In the genomic region with DNA sequence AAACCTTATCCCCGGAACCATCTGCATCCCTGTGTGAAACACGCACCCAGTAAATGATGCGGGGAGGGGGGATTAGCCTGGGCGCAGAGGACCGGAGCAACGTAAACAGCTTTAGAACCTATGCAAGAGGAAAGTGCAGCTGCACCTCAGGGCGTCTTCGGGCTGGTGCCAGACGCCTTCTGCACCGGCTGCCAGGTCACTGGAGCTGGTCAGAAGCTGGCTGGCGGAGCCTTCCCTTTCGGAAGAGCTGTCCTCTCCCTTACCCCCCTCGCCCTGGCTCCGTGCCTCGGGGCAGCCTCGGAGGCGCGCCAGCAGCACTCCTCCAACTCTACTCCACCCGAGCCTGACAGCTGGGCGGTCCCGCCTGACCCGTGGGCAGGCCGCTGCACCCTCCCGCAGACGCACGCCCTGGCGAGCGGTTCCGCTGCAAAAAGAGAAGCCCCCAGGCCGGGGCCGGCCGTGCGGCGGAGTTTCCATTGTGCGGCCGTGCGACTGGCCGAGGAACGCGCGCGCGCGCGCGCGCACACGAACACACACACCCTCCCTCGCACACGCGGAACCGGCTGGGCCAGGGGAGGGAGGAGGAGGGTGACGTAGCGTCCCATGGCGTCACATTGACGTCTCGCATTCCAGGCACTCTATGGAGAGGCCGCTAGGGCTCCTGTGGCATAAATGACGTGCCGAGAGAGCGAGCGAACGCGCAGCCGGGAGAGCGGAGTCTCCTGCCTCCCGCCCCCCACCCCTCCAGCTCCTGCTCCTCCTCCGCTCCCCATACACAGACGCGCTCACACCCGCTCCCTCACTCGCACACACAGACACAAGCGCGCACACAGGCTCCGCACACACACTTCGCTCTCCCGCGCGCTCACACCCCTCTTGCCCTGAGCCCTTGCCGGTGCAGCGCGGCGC, we compare ENCODE assay signal across 1 cellular context.
TF ChIP-seq lines count a peak whose summit lies in the region.

NR4A3 (plus strand) TSS at position 699 of the 909 bp plus-strand sequence. CDS start 6,158 bp downstream, outside the sequence.

TF ChIP-seq in K562, 482 proteins besides CTCF, POLR2A, EP300 and RAD21 (continued from another document and continues in another):
- TF ChIP-seq DLX4 (CRISPR knock-in tag; IDR thresholded peaks at IDR 0.05) (no peak), SUPT5H (IDR thresholded peaks at IDR 0.05) (no peak; the same call in 1 of the 2 replicates), MECOM (CRISPR knock-in tag; IDR thresholded peaks at IDR 0.05) (no peak), SIN3B (IDR thresholded peaks at IDR 0.05; ENCODE audit: low read depth) (no peak), DPF2 (IDR thresholded peaks at IDR 0.05) (no peak), ZSCAN32 (CRISPR knock-in tag; IDR thresholded peaks at IDR 0.05) (no peak), NR1H2 (CRISPR knock-in tag; IDR thresholded peaks at IDR 0.05) (no peak), ELF4 (CRISPR knock-in tag; IDR thresholded peaks at IDR 0.05) (0 out of 2 replicates have a peak, but pooled peaks have one; percentile 20), ATF3 (IDR thresholded peaks at IDR 0.05) (peak; percentile 47; the same call in 1 of the 2 replicates), ATF3 (CRISPR knock-in tag; conservative IDR thresholded peaks at IDR 0.05) (no peak), MYC (IDR thresholded peaks at IDR 0.05; ENCODE audit: low read depth, low read length) (peak; percentile 31; the same call in 1 of the 2 replicates), MYC (CRISPR knock-in tag; IDR thresholded peaks at IDR 0.05; ENCODE audit: borderline replicate concordance, low read depth) (no peak), NFYB (IDR thresholded peaks at IDR 0.05; ENCODE audit: extremely low read depth, insufficient read length) (no peak), CEBPB (tag; IDR thresholded peaks at IDR 0.05) (no peak), TCF7 (IDR thresholded peaks at IDR 0.05; ENCODE audit: borderline replicate concordance) (no peak), KLF1 (tag; IDR thresholded peaks at IDR 0.05) (no peak), BRF2 (IDR thresholded peaks at IDR 0.05; ENCODE audit: borderline replicate concordance, insufficient read depth, insufficient read length) (no peak), SMAD3 (CRISPR knock-in tag; conservative IDR thresholded peaks at IDR 0.05) (no peak), ZKSCAN1 (IDR thresholded peaks at IDR 0.05; ENCODE audit: low read depth, low read length) (no peak), ZNF699 (CRISPR knock-in tag; IDR thresholded peaks at IDR 0.05; ENCODE audit: insufficient replicate concordance) (no peak), MXI1 (IDR thresholded peaks at IDR 0.05; ENCODE audit: low read depth, low read length) (no peak; the same call in 1 of the 2 replicates), NFE2L1 (tag; IDR thresholded peaks at IDR 0.05; ENCODE audit: borderline replicate concordance, low read depth) (no peak), MITF (IDR thresholded peaks at IDR 0.05) (no peak), CHCHD3 (CRISPR knock-in tag; IDR thresholded peaks at IDR 0.05) (no peak), MEF2A (IDR thresholded peaks at IDR 0.05; ENCODE audit: control insufficient read depth, low read depth, low read length) (no peak), HMGN3 (IDR thresholded peaks at IDR 0.05; ENCODE audit: borderline replicate concordance, extremely low read depth, insufficient read length, low read depth, low read length) (peak; percentile 56), ZNF57 (CRISPR knock-in tag; IDR thresholded peaks at IDR 0.05) (no peak), KLF6 (CRISPR knock-in tag; IDR thresholded peaks at IDR 0.05; ENCODE audit: borderline replicate concordance) (no peak), CBX8 (IDR thresholded peaks at IDR 0.05; ENCODE audit: borderline replicate concordance, extremely low read depth, low read depth, low read length, poor library complexity, severe bottlenecking) (no peak), ESRRB (CRISPR knock-in tag; IDR thresholded peaks at IDR 0.05; ENCODE audit: borderline replicate concordance) (no peak), HDAC1 (IDR thresholded peaks at IDR 0.05) (peak in 1 of 2 experiments; percentile 70; a peak in 1 of 4 replicates), TSC22D4 (tag; IDR thresholded peaks at IDR 0.05) (no peak), SMAD1 (IDR thresholded peaks at IDR 0.05; ENCODE audit: low read depth, low read length, partially characterized antibody) (no peak), SMARCC2 (IDR thresholded peaks at IDR 0.05; ENCODE audit: low read depth) (no peak), HDAC2 (IDR thresholded peaks at IDR 0.05) (0 out of 2 replicates have a peak, but pooled peaks have one; percentile 22), CREM (IDR thresholded peaks at IDR 0.05; ENCODE audit: low read depth) (peak; percentile 98), FUS (optimal IDR thresholded peaks at IDR 0.05; ENCODE audit: low read depth, low read length) (no peak), CBFA2T2 (conservative IDR thresholded peaks at IDR 0.05) (no peak), SAP30 (IDR thresholded peaks at IDR 0.05; ENCODE audit: borderline replicate concordance, insufficient read depth, low read depth, low read length, poor library complexity, severe bottlenecking) (peak; percentile 32), ZNF668 (CRISPR knock-in tag; IDR thresholded peaks at IDR 0.05) (no peak), ZBTB1 (CRISPR knock-in tag; IDR thresholded peaks at IDR 0.05; ENCODE audit: borderline replicate concordance, low read depth) (no peak), EWSR1 (IDR thresholded peaks at IDR 0.05; ENCODE audit: borderline replicate concordance, low read depth, partially characterized antibody) (no peak), POLR2B (IDR thresholded peaks at IDR 0.05; ENCODE audit: low read depth, partially characterized antibody) (no peak), TFE3 (CRISPR knock-in tag; IDR thresholded peaks at IDR 0.05) (no peak)
- TF ChIP-seq, protein P1, sequence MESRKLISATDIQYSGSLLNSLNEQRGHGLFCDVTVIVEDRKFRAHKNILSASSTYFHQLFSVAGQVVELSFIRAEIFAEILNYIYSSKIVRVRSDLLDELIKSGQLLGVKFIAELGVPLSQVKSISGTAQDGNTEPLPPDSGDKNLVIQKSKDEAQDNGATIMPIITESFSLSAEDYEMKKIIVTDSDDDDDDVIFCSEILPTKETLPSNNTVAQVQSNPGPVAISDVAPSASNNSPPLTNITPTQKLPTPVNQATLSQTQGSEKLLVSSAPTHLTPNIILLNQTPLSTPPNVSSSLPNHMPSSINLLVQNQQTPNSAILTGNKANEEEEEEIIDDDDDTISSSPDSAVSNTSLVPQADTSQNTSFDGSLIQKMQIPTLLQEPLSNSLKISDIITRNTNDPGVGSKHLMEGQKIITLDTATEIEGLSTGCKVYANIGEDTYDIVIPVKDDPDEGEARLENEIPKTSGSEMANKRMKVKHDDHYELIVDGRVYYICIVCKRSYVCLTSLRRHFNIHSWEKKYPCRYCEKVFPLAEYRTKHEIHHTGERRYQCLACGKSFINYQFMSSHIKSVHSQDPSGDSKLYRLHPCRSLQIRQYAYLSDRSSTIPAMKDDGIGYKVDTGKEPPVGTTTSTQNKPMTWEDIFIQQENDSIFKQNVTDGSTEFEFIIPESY (CRISPR knock-in tag; IDR thresholded peaks at IDR 0.05): no peak
- TF ChIP-seq, protein P2, sequence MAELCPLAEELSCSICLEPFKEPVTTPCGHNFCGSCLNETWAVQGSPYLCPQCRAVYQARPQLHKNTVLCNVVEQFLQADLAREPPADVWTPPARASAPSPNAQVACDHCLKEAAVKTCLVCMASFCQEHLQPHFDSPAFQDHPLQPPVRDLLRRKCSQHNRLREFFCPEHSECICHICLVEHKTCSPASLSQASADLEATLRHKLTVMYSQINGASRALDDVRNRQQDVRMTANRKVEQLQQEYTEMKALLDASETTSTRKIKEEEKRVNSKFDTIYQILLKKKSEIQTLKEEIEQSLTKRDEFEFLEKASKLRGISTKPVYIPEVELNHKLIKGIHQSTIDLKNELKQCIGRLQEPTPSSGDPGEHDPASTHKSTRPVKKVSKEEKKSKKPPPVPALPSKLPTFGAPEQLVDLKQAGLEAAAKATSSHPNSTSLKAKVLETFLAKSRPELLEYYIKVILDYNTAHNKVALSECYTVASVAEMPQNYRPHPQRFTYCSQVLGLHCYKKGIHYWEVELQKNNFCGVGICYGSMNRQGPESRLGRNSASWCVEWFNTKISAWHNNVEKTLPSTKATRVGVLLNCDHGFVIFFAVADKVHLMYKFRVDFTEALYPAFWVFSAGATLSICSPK (IDR thresholded peaks at IDR 0.05; ENCODE audit: borderline replicate concordance): no peak
- TF ChIP-seq, protein P3, sequence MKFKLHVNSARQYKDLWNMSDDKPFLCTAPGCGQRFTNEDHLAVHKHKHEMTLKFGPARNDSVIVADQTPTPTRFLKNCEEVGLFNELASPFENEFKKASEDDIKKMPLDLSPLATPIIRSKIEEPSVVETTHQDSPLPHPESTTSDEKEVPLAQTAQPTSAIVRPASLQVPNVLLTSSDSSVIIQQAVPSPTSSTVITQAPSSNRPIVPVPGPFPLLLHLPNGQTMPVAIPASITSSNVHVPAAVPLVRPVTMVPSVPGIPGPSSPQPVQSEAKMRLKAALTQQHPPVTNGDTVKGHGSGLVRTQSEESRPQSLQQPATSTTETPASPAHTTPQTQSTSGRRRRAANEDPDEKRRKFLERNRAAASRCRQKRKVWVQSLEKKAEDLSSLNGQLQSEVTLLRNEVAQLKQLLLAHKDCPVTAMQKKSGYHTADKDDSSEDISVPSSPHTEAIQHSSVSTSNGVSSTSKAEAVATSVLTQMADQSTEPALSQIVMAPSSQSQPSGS (CRISPR knock-in tag; IDR thresholded peaks at IDR 0.05): peak; percentile 72; the same call in 1 of the 2 replicates
- TF ChIP-seq, protein P4, sequence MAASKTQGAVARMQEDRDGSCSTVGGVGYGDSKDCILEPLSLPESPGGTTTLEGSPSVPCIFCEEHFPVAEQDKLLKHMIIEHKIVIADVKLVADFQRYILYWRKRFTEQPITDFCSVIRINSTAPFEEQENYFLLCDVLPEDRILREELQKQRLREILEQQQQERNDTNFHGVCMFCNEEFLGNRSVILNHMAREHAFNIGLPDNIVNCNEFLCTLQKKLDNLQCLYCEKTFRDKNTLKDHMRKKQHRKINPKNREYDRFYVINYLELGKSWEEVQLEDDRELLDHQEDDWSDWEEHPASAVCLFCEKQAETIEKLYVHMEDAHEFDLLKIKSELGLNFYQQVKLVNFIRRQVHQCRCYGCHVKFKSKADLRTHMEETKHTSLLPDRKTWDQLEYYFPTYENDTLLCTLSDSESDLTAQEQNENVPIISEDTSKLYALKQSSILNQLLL (CRISPR knock-in tag; IDR thresholded peaks at IDR 0.05; ENCODE audit: borderline replicate concordance): no peak
